In genomic region chr17:36482611-36483504, GRCh38 we compare ENCODE assay signal across 2 cellular contexts.
TF ChIP-seq lines count a peak whose summit lies in the region.

No MANE protein-coding gene starts in this region.

TF ChIP-seq in A549, 52 proteins besides CTCF, POLR2A, EP300 and RAD21:
- peak; percentile 100 for TF ChIP-seq MAX (IDR thresholded peaks at IDR 0.05)
- TF ChIP-seq CBX8 (IDR thresholded peaks at IDR 0.05) = no peak
- 0 out of 2 replicates have a peak, but pooled peaks have one; percentile 32 for TF ChIP-seq NPAS2 (CRISPR knock-in tag; IDR thresholded peaks at IDR 0.05; ENCODE audit: borderline replicate concordance)
- TF ChIP-seq TFCP2L1 (CRISPR knock-in tag; IDR thresholded peaks at IDR 0.05) = no peak
- no peak for TF ChIP-seq EHF (CRISPR knock-in tag; IDR thresholded peaks at IDR 0.05)
- TF ChIP-seq E2F6 (IDR thresholded peaks at IDR 0.05; ENCODE audit: borderline replicate concordance, low read depth) = peak; percentile 100
- 0 out of 5 replicates have a peak, but pooled peaks of 1 of the 2 experiments have one; percentile 40 for TF ChIP-seq JUN (IDR thresholded peaks at IDR 0.05)
- TF ChIP-seq ATOH8 (CRISPR knock-in tag; IDR thresholded peaks at IDR 0.05; ENCODE audit: low read depth) = peak; percentile 71; the same call in 1 of the 2 replicates
- 0 out of 2 replicates have a peak, but pooled peaks have one; percentile 12 for TF ChIP-seq HDAC2 (IDR thresholded peaks at IDR 0.05)
- no peak for TF ChIP-seq CHD2 (IDR thresholded peaks at IDR 0.05; ENCODE audit: low read length, partially characterized antibody)
- no peak for TF ChIP-seq FOSL2 (IDR thresholded peaks at IDR 0.05)
- no peak for TF ChIP-seq FOSL2 (CRISPR knock-in tag; IDR thresholded peaks at IDR 0.05)
- TF ChIP-seq HOXB5 (CRISPR knock-in tag; IDR thresholded peaks at IDR 0.05) = peak; percentile 77; the same call in 1 of the 2 replicates
- no peak for TF ChIP-seq REST (IDR thresholded peaks at IDR 0.05)
- TF ChIP-seq, protein P1, sequence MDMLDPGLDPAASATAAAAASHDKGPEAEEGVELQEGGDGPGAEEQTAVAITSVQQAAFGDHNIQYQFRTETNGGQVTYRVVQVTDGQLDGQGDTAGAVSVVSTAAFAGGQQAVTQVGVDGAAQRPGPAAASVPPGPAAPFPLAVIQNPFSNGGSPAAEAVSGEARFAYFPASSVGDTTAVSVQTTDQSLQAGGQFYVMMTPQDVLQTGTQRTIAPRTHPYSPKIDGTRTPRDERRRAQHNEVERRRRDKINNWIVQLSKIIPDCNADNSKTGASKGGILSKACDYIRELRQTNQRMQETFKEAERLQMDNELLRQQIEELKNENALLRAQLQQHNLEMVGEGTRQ (IDR thresholded peaks at IDR 0.05) = 0 out of 2 replicates have a peak, but pooled peaks have one; percentile 27
- no peak for TF ChIP-seq CHD4 (IDR thresholded peaks at IDR 0.05; ENCODE audit: borderline replicate concordance)
- peak; percentile 91 for TF ChIP-seq SMC3 (IDR thresholded peaks at IDR 0.05)
- peak; percentile 46; the same call in 1 of the 2 replicates for TF ChIP-seq MYC (IDR thresholded peaks at IDR 0.05; ENCODE audit: borderline replicate concordance, low read length)
- TF ChIP-seq TP53 (CRISPR knock-in tag; IDR thresholded peaks at IDR 0.05) = 0 out of 2 replicates have a peak, but pooled peaks have one; percentile 16
TF ChIP-seq in A549: peak in this region for 11.

TF ChIP-seq in K562, 482 proteins besides CTCF, POLR2A, EP300 and RAD21 (continues in another document):
- TF ChIP-seq PHF8 (IDR thresholded peaks at IDR 0.05; ENCODE audit: borderline replicate concordance, low read length) (no peak), MCM7 (IDR thresholded peaks at IDR 0.05) (no peak), SMAD3 (CRISPR knock-in tag; conservative IDR thresholded peaks at IDR 0.05) (no peak), CREB5 (CRISPR knock-in tag; IDR thresholded peaks at IDR 0.05) (no peak), CSDE1 (IDR thresholded peaks at IDR 0.05) (no peak), ZNF239 (CRISPR knock-in tag; IDR thresholded peaks at IDR 0.05) (no peak), ZKSCAN8 (CRISPR knock-in tag; IDR thresholded peaks at IDR 0.05) (no peak), FOXJ3 (CRISPR knock-in tag; IDR thresholded peaks at IDR 0.05) (no peak), ZNF551 (CRISPR knock-in tag; IDR thresholded peaks at IDR 0.05) (no peak), CHD2 (IDR thresholded peaks at IDR 0.05; ENCODE audit: low read depth, low read length) (peak; percentile 34; the same call in 1 of the 2 replicates), KLF16 (IDR thresholded peaks at IDR 0.05) (no peak), NR2C2 (CRISPR knock-in tag; IDR thresholded peaks at IDR 0.05) (peak; percentile 85), NR2C2 (tag; IDR thresholded peaks at IDR 0.05) (no peak), ARID1B (IDR thresholded peaks at IDR 0.05) (0 out of 2 replicates have a peak, but pooled peaks have one; percentile 26), ZFX (CRISPR knock-in tag; IDR thresholded peaks at IDR 0.05) (peak; percentile 71), NR4A1 (CRISPR knock-in tag; IDR thresholded peaks at IDR 0.05) (no peak), NR4A1 (tag; IDR thresholded peaks at IDR 0.05) (peak; percentile 66), NFATC3 (IDR thresholded peaks at IDR 0.05) (no peak), ZNF212 (CRISPR knock-in tag; IDR thresholded peaks at IDR 0.05) (no peak), CREM (IDR thresholded peaks at IDR 0.05; ENCODE audit: low read depth) (peak; percentile 81), ZNF274 (IDR thresholded peaks at IDR 0.05; ENCODE audit: borderline replicate concordance, low read depth, low read length) (no peak), JUND (IDR thresholded peaks at IDR 0.05; ENCODE audit: borderline replicate concordance, low read depth, low read length) (0 out of 2 replicates have a peak, but pooled peaks have one; percentile 30), JUND (tag; IDR thresholded peaks at IDR 0.05; ENCODE audit: borderline replicate concordance, low read depth, low read length) (no peak; the same call in 2 of the 3 replicates), MYNN (IDR thresholded peaks at IDR 0.05) (peak; percentile 26; the same call in 1 of the 2 replicates), MYNN (CRISPR knock-in tag; IDR thresholded peaks at IDR 0.05) (no peak), TAF15 (IDR thresholded peaks at IDR 0.05; ENCODE audit: low read depth, low read length) (no peak), ZNF280B (CRISPR knock-in tag; IDR thresholded peaks at IDR 0.05) (no peak), CCAR2 (IDR thresholded peaks at IDR 0.05; ENCODE audit: low read depth, low read length) (no peak), SREBF2 (CRISPR knock-in tag; IDR thresholded peaks at IDR 0.05) (no peak), VEZF1 (CRISPR knock-in tag; IDR thresholded peaks at IDR 0.05) (peak; percentile 67), YY1 (IDR thresholded peaks at IDR 0.05; ENCODE audit: borderline replicate concordance in 1 of 3, control insufficient read depth in 1 of 3, extremely low read depth in 1 of 3, insufficient read depth in 3 of 3, insufficient read length in 1 of 3, insufficient replicate concordance in 2 of 3, low read depth in 1 of 3, low read length in 2 of 3) (peak in 1 of 3 experiments; percentile 37), ZBTB1 (CRISPR knock-in tag; IDR thresholded peaks at IDR 0.05; ENCODE audit: borderline replicate concordance, low read depth) (peak; percentile 83; the same call in 1 of the 2 replicates), ZNF766 (CRISPR knock-in tag; conservative IDR thresholded peaks at IDR 0.05) (no peak), MECOM (CRISPR knock-in tag; IDR thresholded peaks at IDR 0.05) (no peak), ZNF449 (CRISPR knock-in tag; IDR thresholded peaks at IDR 0.05) (no peak), TAL1 (IDR thresholded peaks at IDR 0.05) (peak; percentile 18; the same call in 1 of the 2 replicates), DACH1 (IDR thresholded peaks at IDR 0.05; ENCODE audit: partially characterized antibody) (peak; percentile 12)
- TF ChIP-seq, protein P2, sequence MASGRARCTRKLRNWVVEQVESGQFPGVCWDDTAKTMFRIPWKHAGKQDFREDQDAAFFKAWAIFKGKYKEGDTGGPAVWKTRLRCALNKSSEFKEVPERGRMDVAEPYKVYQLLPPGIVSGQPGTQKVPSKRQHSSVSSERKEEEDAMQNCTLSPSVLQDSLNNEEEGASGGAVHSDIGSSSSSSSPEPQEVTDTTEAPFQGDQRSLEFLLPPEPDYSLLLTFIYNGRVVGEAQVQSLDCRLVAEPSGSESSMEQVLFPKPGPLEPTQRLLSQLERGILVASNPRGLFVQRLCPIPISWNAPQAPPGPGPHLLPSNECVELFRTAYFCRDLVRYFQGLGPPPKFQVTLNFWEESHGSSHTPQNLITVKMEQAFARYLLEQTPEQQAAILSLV (tag; IDR thresholded peaks at IDR 0.05) = no peak
- TF ChIP-seq, protein P3, sequence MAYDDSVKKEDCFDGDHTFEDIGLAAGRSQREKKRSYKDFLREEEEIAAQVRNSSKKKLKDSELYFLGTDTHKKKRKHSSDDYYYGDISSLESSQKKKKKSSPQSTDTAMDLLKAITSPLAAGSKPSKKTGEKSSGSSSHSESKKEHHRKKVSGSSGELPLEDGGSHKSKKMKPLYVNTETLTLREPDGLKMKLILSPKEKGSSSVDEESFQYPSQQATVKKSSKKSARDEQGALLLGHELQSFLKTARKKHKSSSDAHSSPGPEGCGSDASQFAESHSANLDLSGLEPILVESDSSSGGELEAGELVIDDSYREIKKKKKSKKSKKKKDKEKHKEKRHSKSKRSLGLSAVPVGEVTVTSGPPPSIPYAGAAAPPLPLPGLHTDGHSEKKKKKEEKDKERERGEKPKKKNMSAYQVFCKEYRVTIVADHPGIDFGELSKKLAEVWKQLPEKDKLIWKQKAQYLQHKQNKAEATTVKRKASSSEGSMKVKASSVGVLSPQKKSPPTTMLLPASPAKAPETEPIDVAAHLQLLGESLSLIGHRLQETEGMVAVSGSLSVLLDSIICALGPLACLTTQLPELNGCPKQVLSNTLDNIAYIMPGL (CRISPR knock-in tag; IDR thresholded peaks at IDR 0.05) = peak; percentile 98
- TF ChIP-seq, protein P4, sequence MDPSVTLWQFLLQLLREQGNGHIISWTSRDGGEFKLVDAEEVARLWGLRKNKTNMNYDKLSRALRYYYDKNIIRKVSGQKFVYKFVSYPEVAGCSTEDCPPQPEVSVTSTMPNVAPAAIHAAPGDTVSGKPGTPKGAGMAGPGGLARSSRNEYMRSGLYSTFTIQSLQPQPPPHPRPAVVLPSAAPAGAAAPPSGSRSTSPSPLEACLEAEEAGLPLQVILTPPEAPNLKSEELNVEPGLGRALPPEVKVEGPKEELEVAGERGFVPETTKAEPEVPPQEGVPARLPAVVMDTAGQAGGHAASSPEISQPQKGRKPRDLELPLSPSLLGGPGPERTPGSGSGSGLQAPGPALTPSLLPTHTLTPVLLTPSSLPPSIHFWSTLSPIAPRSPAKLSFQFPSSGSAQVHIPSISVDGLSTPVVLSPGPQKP (CRISPR knock-in tag; IDR thresholded peaks at IDR 0.05) = no peak
- TF ChIP-seq, protein P5, sequence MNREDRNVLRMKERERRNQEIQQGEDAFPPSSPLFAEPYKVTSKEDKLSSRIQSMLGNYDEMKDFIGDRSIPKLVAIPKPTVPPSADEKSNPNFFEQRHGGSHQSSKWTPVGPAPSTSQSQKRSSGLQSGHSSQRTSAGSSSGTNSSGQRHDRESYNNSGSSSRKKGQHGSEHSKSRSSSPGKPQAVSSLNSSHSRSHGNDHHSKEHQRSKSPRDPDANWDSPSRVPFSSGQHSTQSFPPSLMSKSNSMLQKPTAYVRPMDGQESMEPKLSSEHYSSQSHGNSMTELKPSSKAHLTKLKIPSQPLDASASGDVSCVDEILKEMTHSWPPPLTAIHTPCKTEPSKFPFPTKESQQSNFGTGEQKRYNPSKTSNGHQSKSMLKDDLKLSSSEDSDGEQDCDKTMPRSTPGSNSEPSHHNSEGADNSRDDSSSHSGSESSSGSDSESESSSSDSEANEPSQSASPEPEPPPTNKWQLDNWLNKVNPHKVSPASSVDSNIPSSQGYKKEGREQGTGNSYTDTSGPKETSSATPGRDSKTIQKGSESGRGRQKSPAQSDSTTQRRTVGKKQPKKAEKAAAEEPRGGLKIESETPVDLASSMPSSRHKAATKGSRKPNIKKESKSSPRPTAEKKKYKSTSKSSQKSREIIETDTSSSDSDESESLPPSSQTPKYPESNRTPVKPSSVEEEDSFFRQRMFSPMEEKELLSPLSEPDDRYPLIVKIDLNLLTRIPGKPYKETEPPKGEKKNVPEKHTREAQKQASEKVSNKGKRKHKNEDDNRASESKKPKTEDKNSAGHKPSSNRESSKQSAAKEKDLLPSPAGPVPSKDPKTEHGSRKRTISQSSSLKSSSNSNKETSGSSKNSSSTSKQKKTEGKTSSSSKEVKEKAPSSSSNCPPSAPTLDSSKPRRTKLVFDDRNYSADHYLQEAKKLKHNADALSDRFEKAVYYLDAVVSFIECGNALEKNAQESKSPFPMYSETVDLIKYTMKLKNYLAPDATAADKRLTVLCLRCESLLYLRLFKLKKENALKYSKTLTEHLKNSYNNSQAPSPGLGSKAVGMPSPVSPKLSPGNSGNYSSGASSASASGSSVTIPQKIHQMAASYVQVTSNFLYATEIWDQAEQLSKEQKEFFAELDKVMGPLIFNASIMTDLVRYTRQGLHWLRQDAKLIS (CRISPR knock-in tag; IDR thresholded peaks at IDR 0.05) = peak; percentile 86
- TF ChIP-seq, protein P6, sequence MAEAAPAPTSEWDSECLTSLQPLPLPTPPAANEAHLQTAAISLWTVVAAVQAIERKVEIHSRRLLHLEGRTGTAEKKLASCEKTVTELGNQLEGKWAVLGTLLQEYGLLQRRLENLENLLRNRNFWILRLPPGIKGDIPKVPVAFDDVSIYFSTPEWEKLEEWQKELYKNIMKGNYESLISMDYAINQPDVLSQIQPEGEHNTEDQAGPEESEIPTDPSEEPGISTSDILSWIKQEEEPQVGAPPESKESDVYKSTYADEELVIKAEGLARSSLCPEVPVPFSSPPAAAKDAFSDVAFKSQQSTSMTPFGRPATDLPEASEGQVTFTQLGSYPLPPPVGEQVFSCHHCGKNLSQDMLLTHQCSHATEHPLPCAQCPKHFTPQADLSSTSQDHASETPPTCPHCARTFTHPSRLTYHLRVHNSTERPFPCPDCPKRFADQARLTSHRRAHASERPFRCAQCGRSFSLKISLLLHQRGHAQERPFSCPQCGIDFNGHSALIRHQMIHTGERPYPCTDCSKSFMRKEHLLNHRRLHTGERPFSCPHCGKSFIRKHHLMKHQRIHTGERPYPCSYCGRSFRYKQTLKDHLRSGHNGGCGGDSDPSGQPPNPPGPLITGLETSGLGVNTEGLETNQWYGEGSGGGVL (CRISPR knock-in tag; IDR thresholded peaks at IDR 0.05) = no peak
